In genomic region chr10:60069311-60069710, GRCh38 we compare ENCODE assay signal across 8 cellular contexts.
"Had no signal": no experiment of that assay in that cellular context is flagged by ENCODE, and none has a peak within 500 bp of the region (broad histone marks: within the 10 kb centered on the region; RNA-seq: fewer than 3 reads in every experiment).

No MANE protein-coding gene starts in this region.

- H2AFZ ChIP-seq: GM23338 had no signal

- H3K4me2 ChIP-seq: GM23338 had no signal

- ATAC-seq: GM23338, HepG2 had no signal

- H3K4me3 ChIP-seq: GM23338 had no signal

- H3K27ac ChIP-seq: HL-60 had no signal

- FAIRE-seq: H1, H54, HepG2 had no signal

- DNase-seq: H9, HCEC 1CT, KG1 had no signal
